9 cellular contexts compared by ENCODE assay signal in the genomic region with DNA sequence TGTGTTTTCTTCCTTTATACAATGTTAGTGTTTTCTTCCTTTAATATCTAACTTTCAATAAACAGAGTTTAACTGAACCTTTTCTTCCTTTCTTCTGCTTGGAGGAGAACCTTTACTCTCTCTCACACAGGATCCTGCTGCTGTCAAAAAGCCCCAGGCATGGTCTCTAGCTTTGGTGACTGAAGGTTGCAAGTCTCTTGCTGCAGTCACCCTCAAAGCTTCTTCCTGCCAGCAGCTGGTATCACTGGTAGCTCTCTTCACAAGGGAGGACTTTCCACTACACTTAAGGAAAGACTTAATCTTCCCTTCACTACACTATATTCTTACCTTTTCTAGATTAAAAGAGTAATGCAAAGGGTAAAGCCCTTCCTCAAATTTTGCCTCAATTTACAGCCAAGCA.
DNase-seq lines count a peak whose midpoint lies in the region; ATAC-seq, FAIRE-seq and TF ChIP-seq lines count a peak whose summit lies in the region.
"Had no signal": no experiment of that assay in that cellular context is flagged by ENCODE, and none has a peak within 500 bp of the region (broad histone marks: within the 10 kb centered on the region; RNA-seq: fewer than 3 reads in every experiment).

No MANE protein-coding gene starts in this region.

- H3K4me1 ChIP-seq in right lobe of liver (peaks cover 0 to 32% (median 5%) of the 10 kb centered on the region in 4 donors), HepG2 (ENCODE audit: insufficient read depth, low read length) (peaks cover 30% of the 10 kb centered on the region), colonic mucosa (peaks cover 5% of the 10 kb centered on the region)

- in situ Hi-C loops in HepG2 (cut with HindIII; ENCODE audit: extremely low pct_ligation_motif_present, low pct_unique_long_range_greater_than_20kb), result no loop called here

- no peak for TF ChIP-seq RAD21 in HepG2 (CRISPR knock-in tag; IDR thresholded peaks at IDR 0.05)

- no peaks in the 10 kb centered on the region for H4K20me1 ChIP-seq in HepG2 (ENCODE audit: insufficient read depth, low read length)

- peaks cover 4% of the 10 kb centered on the region for H3K9me3 Mint-ChIP-seq in activated CD4-positive, alpha-beta memory T cell treated with anti-CD3 and anti-CD28 coated beads, Interleukin-2, amount 10 ng/mL, durations not matched to agents 7 days and 5 days

- H3K9ac ChIP-seq in HepG2 (ENCODE audit: insufficient read depth, low read depth, low read length), result no peak overlapping the region
- H3K9ac ChIP-seq in colonic mucosa (ENCODE audit: low read depth in 2 of 2, low read length in 2 of 2), result peak overlapping the region in 1 of 2 donors; percentile 1

- no peaks in the 10 kb centered on the region for H3K27me3 ChIP-seq in right lobe of liver
- no peaks in the 10 kb centered on the region for H3K27me3 ChIP-seq in HepG2 (ENCODE audit: control insufficient read depth in 1 of 2, insufficient read depth in 2 of 2, low read length in 2 of 2)
- no peaks in the 10 kb centered on the region for H3K27me3 ChIP-seq in colonic mucosa

- peak; percentile 31 to 49 (median 35) for ATAC-seq in right lobe of liver
- ATAC-seq in HepG2, result no peak
- peak; percentile 67 for ATAC-seq in HG03139 (IDR thresholded peaks at IDR 0.05; ENCODE audit: unreplicated experiment)

- no peak overlapping the region for H2AFZ ChIP-seq in HepG2 (ENCODE audit: low read length)

- H3K9me3 ChIP-seq in right lobe of liver (no peaks in the 10 kb centered on the region), HepG2 (ENCODE audit: low read length) (no peaks in the 10 kb centered on the region), colonic mucosa (no peaks in the 10 kb centered on the region)

- TF ChIP-seq POLR2A in right lobe of liver (IDR thresholded peaks at IDR 0.05), result no peak
- TF ChIP-seq POLR2A in HepG2 (IDR thresholded peaks at IDR 0.05; ENCODE audit: insufficient read depth in 1 of 2, low read depth in 2 of 2, low read length in 2 of 2), result no peak

- peaks cover 1% of the 10 kb centered on the region for H3K79me2 ChIP-seq in HepG2 (ENCODE audit: insufficient read depth, low read length)

- no peaks in the 10 kb centered on the region for H3K36me3 Mint-ChIP-seq in activated CD4-positive, alpha-beta memory T cell treated with anti-CD3 and anti-CD28 coated beads, Interleukin-2, amount 10 ng/mL, durations not matched to agents 7 days and 5 days (ENCODE audit: low read depth)

- DNase-seq in right lobe of liver (no peak), HepG2 (ENCODE audit: low spot score) (no peak), colonic mucosa (peak; percentile 28), NCI-H1092 (lab: John Stamatoyannopoulos, UW) (no peak), hippocampal formation (lab: John Stamatoyannopoulos, UW) (no peak), caudate nucleus (lab: John Stamatoyannopoulos, UW) (no peak)
- no peak for DNase-seq in activated CD4-positive, alpha-beta memory T cell treated with anti-CD3 and anti-CD28 coated beads, Interleukin-2, amount 10 ng/mL, durations not matched to agents 7 days and 5 days
- DNase-seq: DND-41 had no signal

- CTCF ChIA-PET in HepG2 (lab: Yijun Ruan, JAX; ENCODE audit: low intra/inter-chr PET ratio, low total read pairs), result no interaction called here
- CTCF ChIA-PET in activated CD4-positive, alpha-beta memory T cell treated with anti-CD3 and anti-CD28 coated beads, Interleukin-2, amount 10 ng/mL, durations not matched to agents 7 days and 5 days (lab: Charles Lee), result no interaction called here

- H3K4me2 ChIP-seq in HepG2 (ENCODE audit: low read depth, low read length), result no peak overlapping the region

- no TSS peak for BruUV-seq in HepG2 (replicated peaks; lab: Mats Ljungman, UMichigan)

- POLR2A ChIA-PET in HepG2 (lab: Yijun Ruan, JAX), result no interaction called here
- POLR2A ChIA-PET in activated CD4-positive, alpha-beta memory T cell treated with anti-CD3 and anti-CD28 coated beads, Interleukin-2, amount 10 ng/mL, durations not matched to agents 7 days and 5 days (lab: Charles Lee), result no interaction called here

- TF ChIP-seq CTCF in right lobe of liver (IDR thresholded peaks at IDR 0.05) (no peak), HepG2 (CRISPR knock-in tag; IDR thresholded peaks at IDR 0.05) (no peak), colonic mucosa (IDR thresholded peaks at IDR 0.05) (no peak)

- no peak overlapping the region for H3K4me3 ChIP-seq in right lobe of liver
- no peak overlapping the region for H3K4me3 ChIP-seq in HepG2 (replicated peaks in 1 of 3; ENCODE audit: insufficient read depth in 1 of 3, low read depth in 2 of 3, low read length in 3 of 3)
- no peak overlapping the region for H3K4me3 ChIP-seq in colonic mucosa

- H3K36me3 ChIP-seq in right lobe of liver (no peaks in the 10 kb centered on the region), HepG2 (replicated peaks in 1 of 2; ENCODE audit: control insufficient read depth in 1 of 2, insufficient read depth in 2 of 2, low read length in 2 of 2) (no peaks in the 10 kb centered on the region), colonic mucosa (no peaks in the 10 kb centered on the region)

- FAIRE-seq in HepG2 (lab: Jason Lieb, UNC), result no peak

- no peaks in the 10 kb centered on the region for H3K27me3 Mint-ChIP-seq in activated CD4-positive, alpha-beta memory T cell treated with anti-CD3 and anti-CD28 coated beads, Interleukin-2, amount 10 ng/mL, durations not matched to agents 7 days and 5 days

- no peak overlapping the region for H3K4me3 Mint-ChIP-seq in activated CD4-positive, alpha-beta memory T cell treated with anti-CD3 and anti-CD28 coated beads, Interleukin-2, amount 10 ng/mL, durations not matched to agents 7 days and 5 days

- intact Hi-C loops in right lobe of liver (cut with DNase I) (no loop called here), HepG2 (cut with micrococcal nuclease; ENCODE audit: unreplicated experiment) (no loop called here), colonic mucosa (cut with DNase I) (no loop called here)

- H3K27ac ChIP-seq in right lobe of liver (peak overlapping the region in 1 of 3 donors; percentile 16), HepG2 (ENCODE audit: extremely low read length, insufficient read depth, low read length) (no peak overlapping the region), colonic mucosa (peak overlapping the region; percentile 79), caudate nucleus (ENCODE audit: low read depth, low read length) (no peak overlapping the region)

- no peak overlapping the region for H3K27ac Mint-ChIP-seq in activated CD4-positive, alpha-beta memory T cell treated with anti-CD3 and anti-CD28 coated beads, Interleukin-2, amount 10 ng/mL, durations not matched to agents 7 days and 5 days

- TF ChIP-seq EP300 in HepG2 (IDR thresholded peaks at IDR 0.05; ENCODE audit: low read depth in 2 of 2, low read length in 2 of 2) (no peak), HepG2 (CRISPR knock-in tag; IDR thresholded peaks at IDR 0.05; ENCODE audit: borderline replicate concordance) (no peak)

- H3K4me1 Mint-ChIP-seq in activated CD4-positive, alpha-beta memory T cell treated with anti-CD3 and anti-CD28 coated beads, Interleukin-2, amount 10 ng/mL, durations not matched to agents 7 days and 5 days, result peaks cover 33% of the 10 kb centered on the region

TF ChIP-seq in HepG2, 621 proteins besides CTCF, POLR2A, EP300 and RAD21:
- no peak for TF ChIP-seq MTA1 (CRISPR knock-in tag; IDR thresholded peaks at IDR 0.05; ENCODE audit: borderline replicate concordance)
- no peak for TF ChIP-seq NFYC (CRISPR knock-in tag; IDR thresholded peaks at IDR 0.05)
- no peak for TF ChIP-seq NFATC3 (CRISPR knock-in tag; IDR thresholded peaks at IDR 0.05)
- TF ChIP-seq, protein P1, sequence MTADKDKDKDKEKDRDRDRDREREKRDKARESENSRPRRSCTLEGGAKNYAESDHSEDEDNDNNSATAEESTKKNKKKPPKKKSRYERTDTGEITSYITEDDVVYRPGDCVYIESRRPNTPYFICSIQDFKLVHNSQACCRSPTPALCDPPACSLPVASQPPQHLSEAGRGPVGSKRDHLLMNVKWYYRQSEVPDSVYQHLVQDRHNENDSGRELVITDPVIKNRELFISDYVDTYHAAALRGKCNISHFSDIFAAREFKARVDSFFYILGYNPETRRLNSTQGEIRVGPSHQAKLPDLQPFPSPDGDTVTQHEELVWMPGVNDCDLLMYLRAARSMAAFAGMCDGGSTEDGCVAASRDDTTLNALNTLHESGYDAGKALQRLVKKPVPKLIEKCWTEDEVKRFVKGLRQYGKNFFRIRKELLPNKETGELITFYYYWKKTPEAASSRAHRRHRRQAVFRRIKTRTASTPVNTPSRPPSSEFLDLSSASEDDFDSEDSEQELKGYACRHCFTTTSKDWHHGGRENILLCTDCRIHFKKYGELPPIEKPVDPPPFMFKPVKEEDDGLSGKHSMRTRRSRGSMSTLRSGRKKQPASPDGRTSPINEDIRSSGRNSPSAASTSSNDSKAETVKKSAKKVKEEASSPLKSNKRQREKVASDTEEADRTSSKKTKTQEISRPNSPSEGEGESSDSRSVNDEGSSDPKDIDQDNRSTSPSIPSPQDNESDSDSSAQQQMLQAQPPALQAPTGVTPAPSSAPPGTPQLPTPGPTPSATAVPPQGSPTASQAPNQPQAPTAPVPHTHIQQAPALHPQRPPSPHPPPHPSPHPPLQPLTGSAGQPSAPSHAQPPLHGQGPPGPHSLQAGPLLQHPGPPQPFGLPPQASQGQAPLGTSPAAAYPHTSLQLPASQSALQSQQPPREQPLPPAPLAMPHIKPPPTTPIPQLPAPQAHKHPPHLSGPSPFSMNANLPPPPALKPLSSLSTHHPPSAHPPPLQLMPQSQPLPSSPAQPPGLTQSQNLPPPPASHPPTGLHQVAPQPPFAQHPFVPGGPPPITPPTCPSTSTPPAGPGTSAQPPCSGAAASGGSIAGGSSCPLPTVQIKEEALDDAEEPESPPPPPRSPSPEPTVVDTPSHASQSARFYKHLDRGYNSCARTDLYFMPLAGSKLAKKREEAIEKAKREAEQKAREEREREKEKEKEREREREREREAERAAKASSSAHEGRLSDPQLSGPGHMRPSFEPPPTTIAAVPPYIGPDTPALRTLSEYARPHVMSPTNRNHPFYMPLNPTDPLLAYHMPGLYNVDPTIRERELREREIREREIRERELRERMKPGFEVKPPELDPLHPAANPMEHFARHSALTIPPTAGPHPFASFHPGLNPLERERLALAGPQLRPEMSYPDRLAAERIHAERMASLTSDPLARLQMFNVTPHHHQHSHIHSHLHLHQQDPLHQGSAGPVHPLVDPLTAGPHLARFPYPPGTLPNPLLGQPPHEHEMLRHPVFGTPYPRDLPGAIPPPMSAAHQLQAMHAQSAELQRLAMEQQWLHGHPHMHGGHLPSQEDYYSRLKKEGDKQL (CRISPR knock-in tag; IDR thresholded peaks at IDR 0.05; ENCODE audit: low read depth), result no peak
- TF ChIP-seq PPARG (CRISPR knock-in tag; conservative IDR thresholded peaks at IDR 0.05), result no peak
- TF ChIP-seq TRIM24 (CRISPR knock-in tag; IDR thresholded peaks at IDR 0.05), result no peak
- no peak for TF ChIP-seq ARNTL (CRISPR knock-in tag; IDR thresholded peaks at IDR 0.05)
- TF ChIP-seq AHR (CRISPR knock-in tag; IDR thresholded peaks at IDR 0.05), result no peak
- TF ChIP-seq GTF2F1 (IDR thresholded peaks at IDR 0.05; ENCODE audit: low read length), result no peak
- TF ChIP-seq ZNF383 (CRISPR knock-in tag; IDR thresholded peaks at IDR 0.05; ENCODE audit: borderline replicate concordance), result no peak
- TF ChIP-seq MBD4 (IDR thresholded peaks at IDR 0.05; ENCODE audit: borderline replicate concordance, low read length), result no peak
- no peak for TF ChIP-seq ZNF552 (CRISPR knock-in tag; IDR thresholded peaks at IDR 0.05; ENCODE audit: borderline replicate concordance)
